ENCODE assay signal across 9 cellular contexts in genomic region chrX:38806054-38806389, GRCh38. TPM values are rescaled to one million over a fixed set of nuclear protein-coding genes. Genes with fewer than 3 reads are reported as not detected.
DNase-seq lines count a peak whose midpoint lies in the region; ATAC-seq, FAIRE-seq and TF ChIP-seq lines count a peak whose summit lies in the region.
"Had no signal": no experiment of that assay in that cellular context is flagged by ENCODE, and none has a peak within 500 bp of the region (broad histone marks: within the 10 kb centered on the region; RNA-seq: fewer than 3 reads in every experiment).

No MANE protein-coding gene starts in this region.

- H4K20me1 ChIP-seq in SK-N-SH (ENCODE audit: insufficient read depth) = no peaks in the 10 kb centered on the region

- H3K27me3 ChIP-seq in SK-N-SH (ENCODE audit: insufficient read depth) (no peaks in the 10 kb centered on the region), bronchial epithelial cell (ENCODE audit: control insufficient read depth, insufficient read depth, low read length) (no peaks in the 10 kb centered on the region)

- H2AFZ ChIP-seq in SK-N-SH (ENCODE audit: low read depth) = no peak overlapping the region

- TF ChIP-seq CTCF in SK-N-SH (IDR thresholded peaks at IDR 0.05) (no peak), bronchial epithelial cell (IDR thresholded peaks at IDR 0.05; ENCODE audit: insufficient read depth, low read length, severe bottlenecking) (no peak)

- WGBS in SK-N-SH (ENCODE audit: low lambda C conversion rate) = 13% methylated on average over 10 of the region's 10 CpGs

- POLR2A ChIA-PET in SK-N-SH (lab: Yijun Ruan, JAX) = interaction anchor here (1.2 kb wide), 1 partner anchor 186 kb away, joined by 4 read pairs; no protein-coding TSS in a partner anchor

- ATAC-seq in SK-N-SH treated with all-trans-retinoic acid at 6 μM for 48 hours (no peak), GM19324 (IDR thresholded peaks at IDR 0.05; ENCODE audit: low FRiP score, unreplicated experiment) (no peak)

- peaks cover 40% of the 10 kb centered on the region for H3K79me2 ChIP-seq in SK-N-SH (ENCODE audit: insufficient read depth)

- H3K4me3 ChIP-seq in SK-N-SH (ENCODE audit: low read depth in 2 of 2, low read length in 1 of 2) (peak overlapping the region; percentile 65 to 71; a peak in 3 of 4 replicates), bronchial epithelial cell (ENCODE audit: low read depth, low read length) (peak overlapping the region; percentile 68)

- H3K9ac ChIP-seq in SK-N-SH = peak overlapping the region; percentile 79

- peak overlapping the region; percentile 79 for H3K4me2 ChIP-seq in SK-N-SH

- peaks cover 0 to 6% of the 10 kb centered on the region in 2 experiments for H3K36me3 ChIP-seq in SK-N-SH (replicated peaks in 1 of 2; ENCODE audit: control insufficient read depth in 1 of 2, insufficient read depth in 2 of 2, low read length in 1 of 2)
- H3K36me3 ChIP-seq in bronchial epithelial cell (ENCODE audit: control insufficient read depth, insufficient read depth, low read length) = peaks cover 4% of the 10 kb centered on the region

- DNase-seq in SK-N-SH (peak; percentile 29), NCI-H1417 treated with DMSO at 0.1 percent for 48 hours (lab: John Stamatoyannopoulos, UW) (peak; percentile 77), bronchial epithelial cell (ENCODE audit: low read depth) (no peak), midbrain (lab: John Stamatoyannopoulos, UW) (peak; percentile 63), SK-N-DZ (ENCODE audit: low spot score) (no peak), medulla oblongata (ENCODE audit: extremely low spot score) (no peak)

- peaks cover 0 to 6% of the 10 kb centered on the region in 2 experiments; a peak in 2 of 4 replicates for H3K4me1 ChIP-seq in SK-N-SH (ENCODE audit: control insufficient read depth in 1 of 2, insufficient read depth in 2 of 2, low read depth in 1 of 2, low read length in 1 of 2)

- TF ChIP-seq EP300 in SK-N-SH (IDR thresholded peaks at IDR 0.05; ENCODE audit: borderline replicate concordance in 1 of 2, low read depth in 1 of 2, low read length in 1 of 2) = no peak

- peak overlapping the region; percentile 82 to 92 for H3K27ac ChIP-seq in SK-N-SH (ENCODE audit: low read depth in 2 of 2, low read length in 1 of 2)

- no peak for TF ChIP-seq RAD21 in SK-N-SH (IDR thresholded peaks at IDR 0.05; ENCODE audit: low read length)

- FAIRE-seq in bronchial epithelial cell (lab: Jason Lieb, UNC) = no peak
- FAIRE-seq: colon had no signal

- CTCF ChIA-PET in SK-N-SH (lab: Yijun Ruan, JAX) = interaction anchor here (0.7 to 7.0 kb wide), 2 partner anchors 345 to 925 kb away, joined by 3 to 36 read pairs; no protein-coding TSS in a partner anchor

- no peaks in the 10 kb centered on the region for H3K9me2 ChIP-seq in SK-N-SH

- peaks cover 8% of the 10 kb centered on the region for H3F3A ChIP-seq in SK-N-SH (replicated peaks; ENCODE audit: insufficient read depth)

- H3K9me3 ChIP-seq in SK-N-SH = no peaks in the 10 kb centered on the region

TF ChIP-seq in SK-N-SH, 30 proteins besides CTCF, POLR2A, EP300 and RAD21:
- TF ChIP-seq TAF1 (IDR thresholded peaks at IDR 0.05; ENCODE audit: borderline replicate concordance, low read depth, low read length) (no peak), NFIC (IDR thresholded peaks at IDR 0.05; ENCODE audit: borderline replicate concordance) (0 out of 2 replicates have a peak, but pooled peaks have one; percentile 31)
TF ChIP-seq in SK-N-SH: peak in this region for 1.

TF ChIP-seq in SK-N-SH treated with all-trans-retinoic acid at 6 μM for 48 hours, 23 proteins besides CTCF, POLR2A, EP300 and RAD21:
- TF ChIP-seq ESRRG (CRISPR knock-in tag; IDR thresholded peaks at IDR 0.05) = no peak
- TF ChIP-seq, protein P1, sequence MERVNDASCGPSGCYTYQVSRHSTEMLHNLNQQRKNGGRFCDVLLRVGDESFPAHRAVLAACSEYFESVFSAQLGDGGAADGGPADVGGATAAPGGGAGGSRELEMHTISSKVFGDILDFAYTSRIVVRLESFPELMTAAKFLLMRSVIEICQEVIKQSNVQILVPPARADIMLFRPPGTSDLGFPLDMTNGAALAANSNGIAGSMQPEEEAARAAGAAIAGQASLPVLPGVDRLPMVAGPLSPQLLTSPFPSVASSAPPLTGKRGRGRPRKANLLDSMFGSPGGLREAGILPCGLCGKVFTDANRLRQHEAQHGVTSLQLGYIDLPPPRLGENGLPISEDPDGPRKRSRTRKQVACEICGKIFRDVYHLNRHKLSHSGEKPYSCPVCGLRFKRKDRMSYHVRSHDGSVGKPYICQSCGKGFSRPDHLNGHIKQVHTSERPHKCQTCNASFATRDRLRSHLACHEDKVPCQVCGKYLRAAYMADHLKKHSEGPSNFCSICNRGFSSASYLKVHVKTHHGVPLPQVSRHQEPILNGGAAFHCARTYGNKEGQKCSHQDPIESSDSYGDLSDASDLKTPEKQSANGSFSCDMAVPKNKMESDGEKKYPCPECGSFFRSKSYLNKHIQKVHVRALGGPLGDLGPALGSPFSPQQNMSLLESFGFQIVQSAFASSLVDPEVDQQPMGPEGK (CRISPR knock-in tag; IDR thresholded peaks at IDR 0.05; ENCODE audit: borderline replicate concordance) = no peak
- TF ChIP-seq TOX (CRISPR knock-in tag; IDR thresholded peaks at IDR 0.05; ENCODE audit: borderline replicate concordance) = no peak
- TF ChIP-seq CSRNP3 (CRISPR knock-in tag; IDR thresholded peaks at IDR 0.05) = no peak
- TF ChIP-seq SNAI2 (CRISPR knock-in tag; IDR thresholded peaks at IDR 0.05) = no peak
- TF ChIP-seq OSR1 (CRISPR knock-in tag; IDR thresholded peaks at IDR 0.05) = no peak
- no peak for TF ChIP-seq ZFP30 (CRISPR knock-in tag; IDR thresholded peaks at IDR 0.05)
- TF ChIP-seq, protein P2, sequence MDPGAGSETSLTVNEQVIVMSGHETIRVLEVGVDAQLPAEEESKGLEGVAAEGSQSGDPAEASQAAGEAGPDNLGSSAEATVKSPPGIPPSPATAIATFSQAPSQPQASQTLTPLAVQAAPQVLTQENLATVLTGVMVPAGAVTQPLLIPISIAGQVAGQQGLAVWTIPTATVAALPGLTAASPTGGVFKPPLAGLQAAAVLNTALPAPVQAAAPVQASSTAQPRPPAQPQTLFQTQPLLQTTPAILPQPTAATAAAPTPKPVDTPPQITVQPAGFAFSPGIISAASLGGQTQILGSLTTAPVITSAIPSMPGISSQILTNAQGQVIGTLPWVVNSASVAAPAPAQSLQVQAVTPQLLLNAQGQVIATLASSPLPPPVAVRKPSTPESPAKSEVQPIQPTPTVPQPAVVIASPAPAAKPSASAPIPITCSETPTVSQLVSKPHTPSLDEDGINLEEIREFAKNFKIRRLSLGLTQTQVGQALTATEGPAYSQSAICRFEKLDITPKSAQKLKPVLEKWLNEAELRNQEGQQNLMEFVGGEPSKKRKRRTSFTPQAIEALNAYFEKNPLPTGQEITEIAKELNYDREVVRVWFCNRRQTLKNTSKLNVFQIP (CRISPR knock-in tag; IDR thresholded peaks at IDR 0.05; ENCODE audit: borderline replicate concordance, low read depth) = no peak
- TF ChIP-seq TCF4 (CRISPR knock-in tag; IDR thresholded peaks at IDR 0.05; ENCODE audit: borderline replicate concordance) = no peak
- TF ChIP-seq CSDC2 (CRISPR knock-in tag; IDR thresholded peaks at IDR 0.05) = no peak
- no peak for TF ChIP-seq ARNTL (CRISPR knock-in tag; IDR thresholded peaks at IDR 0.05; ENCODE audit: borderline replicate concordance, low read depth)

RNA-seq across cellular contexts. Expression of gene MID1IP1, which starts 4.8 kb away (rescaled TPM):
- 30.9 and 35.4 TPM in 2 replicates for polyA plus RNA-seq in SK-N-SH (2012; rRNA removed)
- 20.1 and 26.9 TPM in 2 replicates for polyA plus RNA-seq in SK-N-SH (2012; cell fraction: cytosol; rRNA removed)
- polyA plus RNA-seq in SK-N-SH (2012; cell fraction: nucleus; rRNA removed) = 29.1 and 29.8 TPM in 2 replicates
- total RNA-seq in bronchial epithelial cell = 127 and 157 TPM in 2 replicates
- 85.1 and 89.2 TPM in 2 replicates for polyA plus RNA-seq in SK-N-DZ (2014; cell fraction: cytosol; rRNA removed)
- polyA plus RNA-seq in SK-N-DZ (2014; cell fraction: nucleus; rRNA removed) = 47.8 and 53.1 TPM in 2 replicates

Comparison
In these comparisons a context has a peak if more than half of its experiments do, and no peak if none do; other contexts are left out.
1. DNase-seq: peak in SK-N-SH (single experiment), NCI-H1417 treated with DMSO at 0.1 percent for 48 hours (single experiment) and midbrain (single experiment); none in bronchial epithelial cell (single experiment), SK-N-DZ (single experiment) and medulla oblongata (single experiment).